Comparison of ENCODE assay signal across 2 cellular contexts in the genomic region with DNA sequence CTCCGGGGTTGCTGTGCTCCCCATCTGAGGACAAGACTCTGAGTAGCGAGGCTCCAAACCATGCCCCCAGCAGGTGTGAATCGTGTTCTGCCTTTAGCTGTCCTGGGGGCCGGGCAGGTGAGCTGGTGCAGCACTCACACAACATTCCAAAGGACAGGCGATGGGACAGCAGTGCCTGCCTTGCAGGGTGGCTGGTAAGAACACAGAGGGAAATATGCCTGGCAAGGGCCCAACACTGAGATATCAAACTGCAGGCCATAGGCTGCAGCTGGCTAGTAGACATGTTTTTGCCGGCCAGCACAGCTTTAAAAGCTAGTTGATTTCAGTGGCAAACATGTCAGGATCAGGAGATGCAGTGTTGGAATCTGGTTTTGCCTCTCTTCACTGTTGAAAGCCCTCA.
TF ChIP-seq lines count a peak whose summit lies in the region.

No MANE protein-coding gene starts in this region.

TF ChIP-seq in SK-N-SH treated with all-trans-retinoic acid at 6 μM for 48 hours, 23 proteins besides CTCF, POLR2A, EP300 and RAD21 (continued from another document):
- no peak for TF ChIP-seq POU6F1 (CRISPR knock-in tag; IDR thresholded peaks at IDR 0.05; ENCODE audit: borderline replicate concordance, low read depth)
- TF ChIP-seq BACH2 (CRISPR knock-in tag; IDR thresholded peaks at IDR 0.05; ENCODE audit: borderline replicate concordance), result no peak
- no peak for TF ChIP-seq ARNTL (CRISPR knock-in tag; IDR thresholded peaks at IDR 0.05; ENCODE audit: borderline replicate concordance, low read depth)
- TF ChIP-seq GLIS3 (CRISPR knock-in tag; IDR thresholded peaks at IDR 0.05), result no peak
- no peak for TF ChIP-seq ZNF8 (CRISPR knock-in tag; IDR thresholded peaks at IDR 0.05)
- TF ChIP-seq TCF4 (CRISPR knock-in tag; IDR thresholded peaks at IDR 0.05; ENCODE audit: borderline replicate concordance), result no peak
- no peak for TF ChIP-seq ZNF565 (CRISPR knock-in tag; conservative IDR thresholded peaks at IDR 0.05; ENCODE audit: low read depth)
- TF ChIP-seq, protein P1, sequence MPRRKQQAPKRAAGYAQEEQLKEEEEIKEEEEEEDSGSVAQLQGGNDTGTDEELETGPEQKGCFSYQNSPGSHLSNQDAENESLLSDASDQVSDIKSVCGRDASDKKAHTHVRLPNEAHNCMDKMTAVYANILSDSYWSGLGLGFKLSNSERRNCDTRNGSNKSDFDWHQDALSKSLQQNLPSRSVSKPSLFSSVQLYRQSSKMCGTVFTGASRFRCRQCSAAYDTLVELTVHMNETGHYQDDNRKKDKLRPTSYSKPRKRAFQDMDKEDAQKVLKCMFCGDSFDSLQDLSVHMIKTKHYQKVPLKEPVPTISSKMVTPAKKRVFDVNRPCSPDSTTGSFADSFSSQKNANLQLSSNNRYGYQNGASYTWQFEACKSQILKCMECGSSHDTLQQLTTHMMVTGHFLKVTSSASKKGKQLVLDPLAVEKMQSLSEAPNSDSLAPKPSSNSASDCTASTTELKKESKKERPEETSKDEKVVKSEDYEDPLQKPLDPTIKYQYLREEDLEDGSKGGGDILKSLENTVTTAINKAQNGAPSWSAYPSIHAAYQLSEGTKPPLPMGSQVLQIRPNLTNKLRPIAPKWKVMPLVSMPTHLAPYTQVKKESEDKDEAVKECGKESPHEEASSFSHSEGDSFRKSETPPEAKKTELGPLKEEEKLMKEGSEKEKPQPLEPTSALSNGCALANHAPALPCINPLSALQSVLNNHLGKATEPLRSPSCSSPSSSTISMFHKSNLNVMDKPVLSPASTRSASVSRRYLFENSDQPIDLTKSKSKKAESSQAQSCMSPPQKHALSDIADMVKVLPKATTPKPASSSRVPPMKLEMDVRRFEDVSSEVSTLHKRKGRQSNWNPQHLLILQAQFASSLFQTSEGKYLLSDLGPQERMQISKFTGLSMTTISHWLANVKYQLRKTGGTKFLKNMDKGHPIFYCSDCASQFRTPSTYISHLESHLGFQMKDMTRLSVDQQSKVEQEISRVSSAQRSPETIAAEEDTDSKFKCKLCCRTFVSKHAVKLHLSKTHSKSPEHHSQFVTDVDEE (CRISPR knock-in tag; IDR thresholded peaks at IDR 0.05), result no peak
- no peak for TF ChIP-seq ZNF70 (CRISPR knock-in tag; IDR thresholded peaks at IDR 0.05)

TF ChIP-seq in SK-N-SH, 30 proteins besides CTCF, POLR2A, EP300 and RAD21 (continued from another document):
- TF ChIP-seq USF1 (IDR thresholded peaks at IDR 0.05; ENCODE audit: borderline replicate concordance, low read depth), result no peak
- TF ChIP-seq RXRA (IDR thresholded peaks at IDR 0.05; ENCODE audit: borderline replicate concordance, low read depth), result no peak
- no peak for TF ChIP-seq FOXJ3 (CRISPR knock-in tag; IDR thresholded peaks at IDR 0.05)
